Comparison of ENCODE assay signal across 26 cellular contexts in genomic region chr17:14902803-14903202, GRCh38.
"Had no signal": no experiment of that assay in that cellular context is flagged by ENCODE, and none has a peak within 500 bp of the region (broad histone marks: within the 10 kb centered on the region; RNA-seq: fewer than 3 reads in every experiment).

No MANE protein-coding gene starts in this region.

- H3K4me1 ChIP-seq: colonic mucosa, esophagus squamous epithelium, gastrocnemius medialis, heart right ventricle, left lung, lower lobe of right lung had no signal

- H3K27ac Mint-ChIP-seq: dendritic cell treated with granulocyte-macrophage colony-stimulating factor and Interleukin-4, amounts not matched to agents 40 ng/mL and 50 ng/mL, for 4 days; effector memory CD8-positive, alpha-beta T cell; endodermal cell; mesothelial cell of epicardium had no signal

- H3K27ac ChIP-seq: colonic mucosa, epithelial cell of prostate, esophagus squamous epithelium, gastrocnemius medialis, heart right ventricle, left lung, lower lobe of right lung had no signal

- H3K4me3 Mint-ChIP-seq: dendritic cell treated with granulocyte-macrophage colony-stimulating factor and Interleukin-4, amounts not matched to agents 40 ng/mL and 50 ng/mL, for 4 days; effector memory CD8-positive, alpha-beta T cell; endodermal cell; mesothelial cell of epicardium had no signal

- H3K4me3 ChIP-seq: colonic mucosa, esophagus squamous epithelium, gastrocnemius medialis, heart right ventricle, left lung, lower lobe of right lung, mucosa of descending colon had no signal

- H3K4me1 Mint-ChIP-seq: endodermal cell, mesothelial cell of epicardium had no signal

- H3K27me3 Mint-ChIP-seq: dendritic cell treated with granulocyte-macrophage colony-stimulating factor and Interleukin-4, amounts not matched to agents 40 ng/mL and 50 ng/mL, for 4 days had no signal

- FAIRE-seq: endometrium, islet of Langerhans, keratinocyte had no signal

- DNase-seq: colonic mucosa; cortex of kidney; effector CD8-positive, alpha-beta T cell; effector memory CD8-positive, alpha-beta T cell; endodermal cell; erythroblast; esophagus squamous epithelium; foreskin melanocyte; gastrocnemius medialis; glutamatergic neuron; head of caudate nucleus; heart right ventricle; hippocampal formation; left cardiac atrium; left lung; left ventricle myocardium superior; lower lobe of right lung; mesenchymal stem cell; mucosa of descending colon had no signal

- H3K9me3 ChIP-seq: colonic mucosa, esophagus squamous epithelium, gastrocnemius medialis, mucosa of descending colon had no signal

- H3K36me3 ChIP-seq: colonic mucosa, esophagus squamous epithelium, gastrocnemius medialis, heart right ventricle, left lung, lower lobe of right lung had no signal

- H3K36me3 Mint-ChIP-seq: mesothelial cell of epicardium had no signal

- ATAC-seq: effector memory CD8-positive, alpha-beta T cell; esophagus mucosa; gastrocnemius medialis; heart right ventricle; left cardiac atrium; left lung; left ventricle myocardium superior; lower lobe of right lung; mucosa of descending colon had no signal

- H3K27me3 ChIP-seq: colonic mucosa, esophagus squamous epithelium, gastrocnemius medialis, heart right ventricle, left lung had no signal
